23 cellular contexts compared by ENCODE assay signal in genomic region chr10:45071043-45071813, GRCh38.
"Had no signal": no experiment of that assay in that cellular context is flagged by ENCODE, and none has a peak within 500 bp of the region (broad histone marks: within the 10 kb centered on the region; RNA-seq: fewer than 3 reads in every experiment).

No MANE protein-coding gene starts in this region.

- DNase-seq: activated CD4-positive, alpha-beta memory T cell treated with anti-CD3 and anti-CD28 coated beads for 36 hours; activated CD4-positive, alpha-beta T cell treated with anti-CD3 and anti-CD28 coated beads for 1 hour; activated CD8-positive, alpha-beta memory T cell treated with anti-CD3 and anti-CD28 coated beads, Interleukin-2, amount 10 ng/mL, durations not matched to agents 7 days and 5 days; activated gamma-delta T cell; activated naive CD4-positive, alpha-beta T cell treated with anti-CD3 and anti-CD28 coated beads, Interleukin-2, amount 50 U/mL, for 16 hours; activated naive CD8-positive, alpha-beta T cell treated with anti-CD3 and anti-CD28 coated beads, Interleukin-2, amount 50 U/mL, for 24 hours; glutamatergic neuron; hippocampal formation; left cardiac atrium; mesenchymal stem cell; naive B cell; nucleus accumbens; right lobe of liver; stimulated activated CD4-positive, alpha-beta T cell treated with anti-CD3 and anti-CD28 coated beads, Interleukin-2, amount 100 ng/mL, for 24 hours; stimulated activated naive B cell treated with anti-CD40 and anti-IgM and Interleukin-4, amounts not matched to agents 10 μg/mL and 1 μg/mL and 100 μg/mL, for 72 hours; T-cell; transverse colon; uterus; WERI-Rb-1 had no signal

- H3K4me3 ChIP-seq: cardiac muscle cell, right lobe of liver, skin epidermis, transverse colon, uterus had no signal

- ATAC-seq: activated CD8-positive, alpha-beta memory T cell treated with anti-CD3 and anti-CD28 coated beads, Interleukin-2, amount 10 ng/mL, durations not matched to agents 7 days and 5 days; activated naive CD8-positive, alpha-beta T cell treated with anti-CD3 and anti-CD28 coated beads, Interleukin-2, amount 50 U/mL, for 24 hours; left cardiac atrium; T-cell had no signal

- H3K27ac ChIP-seq: cardiac muscle cell, right lobe of liver, skin epidermis, transverse colon, uterus, WERI-Rb-1 had no signal

- H3K36me3 ChIP-seq: cardiac muscle cell, right lobe of liver, transverse colon, uterus, WERI-Rb-1 had no signal

- FAIRE-seq: endometrium, frontal cortex had no signal

- H3K27me3 ChIP-seq: cardiac muscle cell, right lobe of liver, transverse colon, uterus had no signal

- H3K4me1 ChIP-seq: right lobe of liver, transverse colon, uterus had no signal

- H3K9me3 ChIP-seq: right lobe of liver, transverse colon, uterus had no signal
